ENCODE assay signal across 22 cellular contexts in the genomic region with DNA sequence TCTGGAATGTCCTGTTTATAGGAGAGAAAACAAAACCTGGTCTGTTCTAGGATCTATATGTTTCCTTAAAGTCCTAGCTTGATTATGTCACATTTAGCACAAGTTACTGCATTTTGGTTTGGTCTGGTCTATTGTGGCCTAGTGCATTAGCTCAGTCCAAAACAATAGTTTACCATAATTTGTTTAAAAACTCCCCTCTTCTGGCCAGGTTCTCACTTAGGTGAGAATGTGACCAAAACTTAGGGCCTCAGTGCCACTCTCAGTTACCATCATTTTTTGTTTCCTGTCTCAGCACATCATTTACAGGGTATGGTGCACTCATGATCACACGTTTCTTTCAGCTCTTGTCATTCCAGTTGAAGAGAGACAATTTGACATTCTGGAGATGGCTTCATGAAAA.
DNase-seq lines count a peak whose midpoint lies in the region; ATAC-seq, FAIRE-seq and TF ChIP-seq lines count a peak whose summit lies in the region.
"Had no signal": no experiment of that assay in that cellular context is flagged by ENCODE, and none has a peak within 500 bp of the region (broad histone marks: within the 10 kb centered on the region; RNA-seq: fewer than 3 reads in every experiment).

No MANE protein-coding gene starts in this region.

- no TSS peak for BruUV-seq in GM12878 (replicated peaks; lab: Mats Ljungman, UMichigan)

- H3K79me2 ChIP-seq in GM12878 (ENCODE audit: control insufficient read depth, insufficient read depth, low read length): no peaks in the 10 kb centered on the region

- no peak for DNase-seq in D721Med (ENCODE audit: insufficient read length, low spot score)
- no peak for DNase-seq in GM12878 (ENCODE audit: low read depth, low spot score)
- DNase-seq in activated CD4-positive, alpha-beta memory T cell treated with anti-CD3 and anti-CD28 coated beads, Interleukin-2, amount 10 ng/mL, durations not matched to agents 7 days and 5 days: no peak
- DNase-seq in CD8-positive, alpha-beta memory T cell: no peak
- no peak for DNase-seq in stimulated activated effector memory CD8-positive, alpha-beta T cell treated with anti-CD3 and anti-CD28 coated beads, Interleukin-12 subunit alpha, Interleukin-12 subunit beta, amount 100 ng/mL, for 72 hours (ENCODE audit: low spot score in 2 of 2)
- no peak for DNase-seq in ureter (ENCODE audit: low spot score)
- DNase-seq: AML-193; CD4-positive, alpha-beta T cell; DMS79 treated with DMSO at 0.1 percent for 48 hours; GF-D8; GOT3; H7; HFFc6; KG1 had no signal

- H3K27ac Mint-ChIP-seq in activated CD4-positive, alpha-beta memory T cell treated with anti-CD3 and anti-CD28 coated beads, Interleukin-2, amount 10 ng/mL, durations not matched to agents 7 days and 5 days: no peak overlapping the region
- H3K27ac Mint-ChIP-seq in CD8-positive, alpha-beta memory T cell: no peak overlapping the region
- H3K27ac Mint-ChIP-seq in stimulated activated effector memory CD8-positive, alpha-beta T cell treated with anti-CD3 and anti-CD28 coated beads, Interleukin-12 subunit alpha, Interleukin-12 subunit beta, amount 100 ng/mL, for 72 hours: no peak overlapping the region
- H3K27ac Mint-ChIP-seq: CD4-positive, alpha-beta T cell; HFFc6 had no signal

- POLR2A ChIA-PET in GM12878 (lab: Charles Lee): no interaction called here
- POLR2A ChIA-PET in activated CD4-positive, alpha-beta memory T cell treated with anti-CD3 and anti-CD28 coated beads, Interleukin-2, amount 10 ng/mL, durations not matched to agents 7 days and 5 days (lab: Charles Lee): no interaction called here
- POLR2A ChIA-PET in CD8-positive, alpha-beta memory T cell (lab: Charles Lee): no interaction called here

- TF ChIP-seq RAD21 in GM12878 (IDR thresholded peaks at IDR 0.05; ENCODE audit: insufficient read depth, low read depth, low read length): no peak

- in situ Hi-C loops in GM12878 (cut with MboI): no loop called here

- H3K9ac ChIP-seq in GM12878 (ENCODE audit: control insufficient read depth, insufficient read depth, low read length): no peak overlapping the region

- no peak overlapping the region for H3K4me2 ChIP-seq in GM12878 (ENCODE audit: control insufficient read depth, insufficient read depth)
- H3K4me2 ChIP-seq: A549 had no signal

- no peaks in the 10 kb centered on the region for H3K27me3 ChIP-seq in GM12878 (replicated peaks in 1 of 2; ENCODE audit: control insufficient read depth in 2 of 2, insufficient read depth in 2 of 2, low read length in 1 of 2)
- H3K27me3 ChIP-seq in CD8-positive, alpha-beta memory T cell (ENCODE audit: insufficient read depth, low read length, poor library complexity, severe bottlenecking): no peaks in the 10 kb centered on the region

- no peak for TF ChIP-seq POLR2A in GM12878 (IDR thresholded peaks at IDR 0.05; ENCODE audit: low read depth, low read length)

- intact Hi-C loops in GM12878 (cut with micrococcal nuclease; ENCODE audit: unreplicated experiment): no loop called here

- 10% methylated on average over 1 of the region's 1 CpG for WGBS in GM12878 (ENCODE audit: insufficient coverage, insufficient replicate concordance, low lambda C conversion rate, missing lambda C conversion rate)

- RAD21 ChIA-PET in GM12878 (lab: Charles Lee; ENCODE audit: unreplicated experiment): no interaction called here

- peaks cover 4% of the 10 kb centered on the region; the same call in 1 of the 2 replicates for H3K4me1 ChIP-seq in GM12878 (ENCODE audit: control insufficient read depth, insufficient read depth, low read length)
- no peaks in the 10 kb centered on the region for H3K4me1 ChIP-seq in CD8-positive, alpha-beta memory T cell (ENCODE audit: insufficient read depth, low read length)
- H3K4me1 ChIP-seq: A549 had no signal

- CTCF ChIA-PET in GM12878 (lab: Yijun Ruan, JAX): no interaction called here
- CTCF ChIA-PET in activated CD4-positive, alpha-beta memory T cell treated with anti-CD3 and anti-CD28 coated beads, Interleukin-2, amount 10 ng/mL, durations not matched to agents 7 days and 5 days (lab: Charles Lee): no interaction called here
- CTCF ChIA-PET in CD8-positive, alpha-beta memory T cell (lab: Charles Lee): no interaction called here

- H3K4me3 ChIP-seq in GM12878: no peak overlapping the region
- H3K4me3 ChIP-seq in CD8-positive, alpha-beta memory T cell (ENCODE audit: low read length): no peak overlapping the region
- H3K4me3 ChIP-seq: A549 had no signal

- no peak overlapping the region for H3K4me3 Mint-ChIP-seq in activated CD4-positive, alpha-beta memory T cell treated with anti-CD3 and anti-CD28 coated beads, Interleukin-2, amount 10 ng/mL, durations not matched to agents 7 days and 5 days
- H3K4me3 Mint-ChIP-seq in CD8-positive, alpha-beta memory T cell: no peak overlapping the region
- no peak overlapping the region for H3K4me3 Mint-ChIP-seq in stimulated activated effector memory CD8-positive, alpha-beta T cell treated with anti-CD3 and anti-CD28 coated beads, Interleukin-12 subunit alpha, Interleukin-12 subunit beta, amount 100 ng/mL, for 72 hours
- H3K4me3 Mint-ChIP-seq: CD4-positive, alpha-beta T cell; HFFc6 had no signal

- no peak overlapping the region for H3K27ac ChIP-seq in GM12878 (ENCODE audit: control insufficient read depth, insufficient read depth)
- H3K27ac ChIP-seq in CD8-positive, alpha-beta memory T cell (ENCODE audit: low read depth, low read length): no peak overlapping the region
- H3K27ac ChIP-seq: 22Rv1, A549, C4-2B had no signal

- no peak for TF ChIP-seq EP300 in GM12878 (IDR thresholded peaks at IDR 0.05; ENCODE audit: borderline replicate concordance in 1 of 2, control insufficient read depth in 1 of 2, low read depth in 2 of 2, low read length in 2 of 2)

- no peaks in the 10 kb centered on the region for H3K9me3 Mint-ChIP-seq in activated CD4-positive, alpha-beta memory T cell treated with anti-CD3 and anti-CD28 coated beads, Interleukin-2, amount 10 ng/mL, durations not matched to agents 7 days and 5 days
- H3K9me3 Mint-ChIP-seq in CD8-positive, alpha-beta memory T cell: no peaks in the 10 kb centered on the region
- no peaks in the 10 kb centered on the region for H3K9me3 Mint-ChIP-seq in stimulated activated effector memory CD8-positive, alpha-beta T cell treated with anti-CD3 and anti-CD28 coated beads, Interleukin-12 subunit alpha, Interleukin-12 subunit beta, amount 100 ng/mL, for 72 hours

- H3K9me3 ChIP-seq in GM12878 (replicated peaks; ENCODE audit: control insufficient read depth, insufficient read depth, low read length): no peaks in the 10 kb centered on the region; the same call in 2 of the 3 replicates
- no peaks in the 10 kb centered on the region for H3K9me3 ChIP-seq in CD8-positive, alpha-beta memory T cell (ENCODE audit: low read length)
- H3K9me3 ChIP-seq: A549 had no signal

- no peaks in the 10 kb centered on the region for H4K20me1 ChIP-seq in GM12878 (ENCODE audit: control insufficient read depth, insufficient read depth)

- H2AFZ ChIP-seq in GM12878 (ENCODE audit: control insufficient read depth, low read depth, low read length): no peak overlapping the region

- no peaks in the 10 kb centered on the region for H3K4me1 Mint-ChIP-seq in activated CD4-positive, alpha-beta memory T cell treated with anti-CD3 and anti-CD28 coated beads, Interleukin-2, amount 10 ng/mL, durations not matched to agents 7 days and 5 days
- H3K4me1 Mint-ChIP-seq in CD8-positive, alpha-beta memory T cell: peaks cover 8 to 19% (median 8%) of the 10 kb centered on the region in 3 donors
- H3K4me1 Mint-ChIP-seq in stimulated activated effector memory CD8-positive, alpha-beta T cell treated with anti-CD3 and anti-CD28 coated beads, Interleukin-12 subunit alpha, Interleukin-12 subunit beta, amount 100 ng/mL, for 72 hours: no peaks in the 10 kb centered on the region

- FAIRE-seq in D721Med (lab: Jason Lieb, UNC): peak; percentile 44
- FAIRE-seq in GM12878 (lab: Jason Lieb, UNC): no peak
- FAIRE-seq: GM12891, GM18507 had no signal

- H3K36me3 Mint-ChIP-seq in activated CD4-positive, alpha-beta memory T cell treated with anti-CD3 and anti-CD28 coated beads, Interleukin-2, amount 10 ng/mL, durations not matched to agents 7 days and 5 days (ENCODE audit: low read depth): no peaks in the 10 kb centered on the region
- no peaks in the 10 kb centered on the region for H3K36me3 Mint-ChIP-seq in CD8-positive, alpha-beta memory T cell
- H3K36me3 Mint-ChIP-seq in stimulated activated effector memory CD8-positive, alpha-beta T cell treated with anti-CD3 and anti-CD28 coated beads, Interleukin-12 subunit alpha, Interleukin-12 subunit beta, amount 100 ng/mL, for 72 hours: no peaks in the 10 kb centered on the region

- SMC1A ChIA-PET in GM12878 (lab: Charles Lee; ENCODE audit: uncharacterized antibody, unreplicated experiment): no interaction called here

- no peaks in the 10 kb centered on the region for H3K36me3 ChIP-seq in GM12878 (ENCODE audit: control insufficient read depth in 2 of 2, insufficient read depth in 2 of 2, low read length in 1 of 2)
- no peaks in the 10 kb centered on the region for H3K36me3 ChIP-seq in CD8-positive, alpha-beta memory T cell (ENCODE audit: insufficient read depth, low read length)

- no peak for TF ChIP-seq CTCF in D721Med (IDR thresholded peaks at IDR 0.05; ENCODE audit: insufficient read depth, missing control alignments)
- no peak for TF ChIP-seq CTCF in GM12878 (IDR thresholded peaks at IDR 0.05 in 2 of 3, conservative IDR thresholded peaks at IDR 0.05 in 1 of 3; ENCODE audit: control insufficient read depth in 2 of 3, extremely low read depth in 1 of 3, insufficient read depth in 1 of 3, low read depth in 3 of 3, low read length in 3 of 3)

- ATAC-seq in GM18867 (IDR thresholded peaks at IDR 0.05; ENCODE audit: unreplicated experiment) (peak; percentile 18), GM21786 (IDR thresholded peaks at IDR 0.05; ENCODE audit: unreplicated experiment) (peak; percentile 25), GM12878 (peak; percentile 30)
- ATAC-seq in stimulated activated effector memory CD8-positive, alpha-beta T cell treated with anti-CD3 and anti-CD28 coated beads, Interleukin-12 subunit alpha, Interleukin-12 subunit beta, amount 100 ng/mL, for 72 hours: no peak
- ATAC-seq: A549, HCT116 had no signal

- H3K27me3 Mint-ChIP-seq in activated CD4-positive, alpha-beta memory T cell treated with anti-CD3 and anti-CD28 coated beads, Interleukin-2, amount 10 ng/mL, durations not matched to agents 7 days and 5 days: no peaks in the 10 kb centered on the region
- no peaks in the 10 kb centered on the region for H3K27me3 Mint-ChIP-seq in CD8-positive, alpha-beta memory T cell
- H3K27me3 Mint-ChIP-seq: CD4-positive, alpha-beta T cell had no signal

TF ChIP-seq in GM12878, 131 proteins besides CTCF, POLR2A, EP300 and RAD21 (continues in another document):
- TF ChIP-seq HDGF (IDR thresholded peaks at IDR 0.05) (no peak), SMC3 (IDR thresholded peaks at IDR 0.05; ENCODE audit: borderline replicate concordance, low read length) (no peak), ZBED1 (IDR thresholded peaks at IDR 0.05; ENCODE audit: borderline replicate concordance) (no peak), TARDBP (IDR thresholded peaks at IDR 0.05; ENCODE audit: borderline replicate concordance) (no peak)
